In the genomic region with DNA sequence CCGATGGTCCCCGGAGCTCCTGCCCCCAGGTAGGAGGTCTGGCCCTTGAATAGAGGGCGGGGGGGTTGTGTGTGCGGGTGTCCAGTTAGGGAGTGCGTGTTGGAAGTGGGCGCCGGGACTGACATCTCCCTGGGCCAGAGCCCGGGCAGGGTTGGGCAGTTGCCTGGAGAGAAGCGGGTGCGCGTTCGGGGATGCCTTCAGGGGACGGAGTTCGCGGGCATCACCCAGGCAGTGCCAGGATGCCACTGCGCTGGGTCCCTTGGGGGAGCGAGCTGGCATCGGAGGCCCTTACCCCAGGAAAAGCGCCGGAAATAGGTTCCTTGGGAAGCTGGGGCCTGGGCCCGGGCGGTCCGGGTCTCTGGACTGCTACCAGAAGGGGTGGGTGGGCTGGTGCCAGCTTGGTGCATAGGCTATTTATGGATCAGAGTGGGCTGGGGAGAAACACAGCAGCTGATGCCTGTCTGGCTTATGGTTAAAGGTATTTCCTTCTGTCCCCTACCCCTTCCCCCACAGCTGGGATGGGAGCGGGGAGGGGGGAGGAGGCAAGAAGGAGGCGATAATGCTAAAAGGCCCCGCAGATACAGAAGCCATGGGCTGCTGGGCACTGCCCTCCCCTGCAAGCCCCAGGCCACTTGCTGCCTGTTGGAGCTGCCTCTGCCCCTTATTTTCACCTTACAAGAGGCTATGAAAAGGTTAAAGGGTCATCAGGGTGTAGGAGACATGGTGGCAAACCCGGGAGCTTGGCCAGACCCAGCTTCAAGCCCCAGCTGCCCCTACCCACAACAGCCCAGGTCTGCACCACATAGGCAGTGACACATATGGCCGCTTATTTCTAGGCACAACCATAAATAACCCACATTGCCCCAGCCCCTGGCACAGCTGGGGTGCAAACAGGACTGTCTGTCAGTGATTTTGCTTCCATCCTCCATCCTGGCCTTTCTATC, we compare ENCODE assay signal across 1 cellular context.
TF ChIP-seq lines count a peak whose summit lies in the region.

No MANE protein-coding gene starts in this region.

TF ChIP-seq in K562, 482 proteins besides CTCF, POLR2A, EP300 and RAD21:
- TF ChIP-seq MYC (IDR thresholded peaks at IDR 0.05; ENCODE audit: low read depth, low read length): peak; percentile 6; the same call in 1 of the 2 replicates
- TF ChIP-seq MYC (CRISPR knock-in tag; IDR thresholded peaks at IDR 0.05; ENCODE audit: borderline replicate concordance, low read depth): no peak
- no peak for TF ChIP-seq SP2 (IDR thresholded peaks at IDR 0.05; ENCODE audit: extremely low read depth, low read depth, low read length, poor library complexity, severe bottlenecking)
- TF ChIP-seq HNRNPL (IDR thresholded peaks at IDR 0.05; ENCODE audit: low read depth, low read length): peak; percentile 88; the same call in 1 of the 2 replicates
- 0 out of 2 replicates have a peak, but pooled peaks have one; percentile 4 for TF ChIP-seq FOXP1 (CRISPR knock-in tag; IDR thresholded peaks at IDR 0.05)
- no peak for TF ChIP-seq C11orf30 (IDR thresholded peaks at IDR 0.05; ENCODE audit: low read depth)
- TF ChIP-seq, protein P1, sequence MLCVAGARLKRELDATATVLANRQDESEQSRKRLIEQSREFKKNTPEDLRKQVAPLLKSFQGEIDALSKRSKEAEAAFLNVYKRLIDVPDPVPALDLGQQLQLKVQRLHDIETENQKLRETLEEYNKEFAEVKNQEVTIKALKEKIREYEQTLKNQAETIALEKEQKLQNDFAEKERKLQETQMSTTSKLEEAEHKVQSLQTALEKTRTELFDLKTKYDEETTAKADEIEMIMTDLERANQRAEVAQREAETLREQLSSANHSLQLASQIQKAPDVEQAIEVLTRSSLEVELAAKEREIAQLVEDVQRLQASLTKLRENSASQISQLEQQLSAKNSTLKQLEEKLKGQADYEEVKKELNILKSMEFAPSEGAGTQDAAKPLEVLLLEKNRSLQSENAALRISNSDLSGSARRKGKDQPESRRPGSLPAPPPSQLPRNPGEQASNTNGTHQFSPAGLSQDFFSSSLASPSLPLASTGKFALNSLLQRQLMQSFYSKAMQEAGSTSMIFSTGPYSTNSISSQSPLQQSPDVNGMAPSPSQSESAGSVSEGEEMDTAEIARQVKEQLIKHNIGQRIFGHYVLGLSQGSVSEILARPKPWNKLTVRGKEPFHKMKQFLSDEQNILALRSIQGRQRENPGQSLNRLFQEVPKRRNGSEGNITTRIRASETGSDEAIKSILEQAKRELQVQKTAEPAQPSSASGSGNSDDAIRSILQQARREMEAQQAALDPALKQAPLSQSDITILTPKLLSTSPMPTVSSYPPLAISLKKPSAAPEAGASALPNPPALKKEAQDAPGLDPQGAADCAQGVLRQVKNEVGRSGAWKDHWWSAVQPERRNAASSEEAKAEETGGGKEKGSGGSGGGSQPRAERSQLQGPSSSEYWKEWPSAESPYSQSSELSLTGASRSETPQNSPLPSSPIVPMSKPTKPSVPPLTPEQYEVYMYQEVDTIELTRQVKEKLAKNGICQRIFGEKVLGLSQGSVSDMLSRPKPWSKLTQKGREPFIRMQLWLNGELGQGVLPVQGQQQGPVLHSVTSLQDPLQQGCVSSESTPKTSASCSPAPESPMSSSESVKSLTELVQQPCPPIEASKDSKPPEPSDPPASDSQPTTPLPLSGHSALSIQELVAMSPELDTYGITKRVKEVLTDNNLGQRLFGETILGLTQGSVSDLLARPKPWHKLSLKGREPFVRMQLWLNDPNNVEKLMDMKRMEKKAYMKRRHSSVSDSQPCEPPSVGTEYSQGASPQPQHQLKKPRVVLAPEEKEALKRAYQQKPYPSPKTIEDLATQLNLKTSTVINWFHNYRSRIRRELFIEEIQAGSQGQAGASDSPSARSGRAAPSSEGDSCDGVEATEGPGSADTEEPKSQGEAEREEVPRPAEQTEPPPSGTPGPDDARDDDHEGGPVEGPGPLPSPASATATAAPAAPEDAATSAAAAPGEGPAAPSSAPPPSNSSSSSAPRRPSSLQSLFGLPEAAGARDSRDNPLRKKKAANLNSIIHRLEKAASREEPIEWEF (CRISPR knock-in tag; IDR thresholded peaks at IDR 0.05): no peak
- TF ChIP-seq ZFPM2 (CRISPR knock-in tag; IDR thresholded peaks at IDR 0.05): no peak
- 0 out of 2 replicates have a peak, but pooled peaks have one; percentile 2 for TF ChIP-seq ZBTB7A (IDR thresholded peaks at IDR 0.05; ENCODE audit: borderline replicate concordance, control insufficient read depth, low read depth, low read length)
- 0 out of 2 replicates have a peak, but pooled peaks have one; percentile 0 for TF ChIP-seq RBFOX2 (IDR thresholded peaks at IDR 0.05; ENCODE audit: low read depth, low read length)
